In the genomic region with DNA sequence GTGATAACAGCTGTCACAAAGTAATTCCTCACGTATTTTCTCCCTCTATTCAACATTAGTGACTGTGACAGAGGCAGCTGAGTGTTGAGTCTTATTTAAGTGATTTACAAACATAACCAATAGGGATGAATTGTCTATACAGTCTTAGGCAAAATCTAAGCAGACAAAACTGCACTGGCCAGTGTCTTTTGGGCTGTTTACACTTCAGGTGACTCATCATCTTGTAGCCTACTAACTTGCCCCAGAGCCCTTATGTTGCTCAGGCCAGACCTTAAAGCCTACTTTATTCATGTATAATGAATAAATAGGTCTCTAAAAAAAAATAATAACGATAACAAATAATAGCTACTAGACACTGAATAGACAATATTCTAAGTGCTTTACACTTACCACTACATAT, we compare ENCODE assay signal across 19 cellular contexts. TPM values are rescaled to one million over a fixed set of nuclear protein-coding genes. Genes with fewer than 3 reads are reported as not detected.
DNase-seq lines count a peak whose midpoint lies in the region; TF ChIP-seq lines count a peak whose summit lies in the region.
"Had no signal": no experiment of that assay in that cellular context is flagged by ENCODE, and none has a peak within 500 bp of the region (broad histone marks: within the 10 kb centered on the region; RNA-seq: fewer than 3 reads in every experiment).

No MANE protein-coding gene starts in this region.

- H3K4me3 ChIP-seq in choroid plexus epithelial cell (ENCODE audit: low read depth, low read length): no peak overlapping the region
- H3K4me3 ChIP-seq: cardiac muscle cell, upper lobe of left lung had no signal

- peak; percentile 55 for DNase-seq in DMS53 (lab: John Stamatoyannopoulos, UW)
- no peak for DNase-seq in DMS53 treated with DMSO at 0.1 percent for 48 hours (lab: John Stamatoyannopoulos, UW; ENCODE audit: unreplicated experiment)
- peak; percentile 71 to 93 for DNase-seq in NCI-H524 (lab: John Stamatoyannopoulos, UW)
- DNase-seq in choroid plexus epithelial cell (ENCODE audit: low read depth): peak; percentile 50
- DNase-seq in renal cortical epithelial cell (ENCODE audit: low read depth): peak; percentile 18
- DNase-seq in NCI-H526 treated with DMSO at 0.1 percent for 48 hours (lab: John Stamatoyannopoulos, UW): no peak
- DNase-seq in NCI-H1417 (lab: John Stamatoyannopoulos, UW): no peak
- no peak for DNase-seq in anterior cingulate cortex (lab: John Stamatoyannopoulos, UW)
- DNase-seq: 8988T; activated CD8-positive, alpha-beta T cell treated with anti-CD3 and anti-CD28 coated beads for 36 hours; activated naive CD8-positive, alpha-beta T cell treated with anti-CD3 and anti-CD28 coated beads for 36 hours; activated T-cell treated with anti-CD3 and anti-CD28 coated beads, Interleukin-2, amount 50 U/mL, for 4 hours; hippocampal formation; midbrain; NCI-H2107; RPMI8226; stimulated activated naive CD4-positive, alpha-beta T cell treated with Interleukin-2 at 50 U/mL for 16 hours; upper lobe of left lung had no signal

- TF ChIP-seq CTCF in choroid plexus epithelial cell (conservative IDR thresholded peaks at IDR 0.05; ENCODE audit: low read depth, low read length): no peak

RNA-seq across cellular contexts. Expression of gene THOC1, which starts 17.2 kb away (rescaled TPM):
- 41.5 and 46.7 TPM in 2 replicates for total RNA-seq in renal cortical epithelial cell

Comparison
In these comparisons a context has a peak if more than half of its experiments do, and no peak if none do; other contexts are left out.
1. DNase-seq: peak in DMS53 (single experiment), NCI-H524 (2 of 2), choroid plexus epithelial cell (single experiment) and renal cortical epithelial cell (single experiment); none in DMS53 treated with DMSO at 0.1 percent for 48 hours (single experiment), NCI-H526 treated with DMSO at 0.1 percent for 48 hours (single experiment), NCI-H1417 (0 of 3) and anterior cingulate cortex (0 of 58).